In genomic region chr10:125407557-125407956, GRCh38 we compare ENCODE assay signal across 18 cellular contexts.
DNase-seq lines count a peak whose midpoint lies in the region; ATAC-seq, FAIRE-seq and TF ChIP-seq lines count a peak whose summit lies in the region.
"Had no signal": no experiment of that assay in that cellular context is flagged by ENCODE, and none has a peak within 500 bp of the region (broad histone marks: within the 10 kb centered on the region; RNA-seq: fewer than 3 reads in every experiment).

No MANE protein-coding gene starts in this region.

- CTCF ChIA-PET in PC-3 (lab: Charles Lee), result no interaction called here

- H3K4me1 ChIP-seq in PC-3 (ENCODE audit: insufficient read depth, low read length), result peaks cover 19% of the 10 kb centered on the region
- no peaks in the 10 kb centered on the region for H3K4me1 ChIP-seq in breast epithelium
- H3K4me1 ChIP-seq in keratinocyte (ENCODE audit: control insufficient read depth, extremely low read depth, insufficient read depth, low read length), result peaks cover 22% of the 10 kb centered on the region
- H3K4me1 ChIP-seq in uterus, result no peaks in the 10 kb centered on the region
- H3K4me1 ChIP-seq: BLaER1 treated with 17β-estradiol and CSF1 and Interleukin-3, amounts not matched to agents 10 nM and 100 nM had no signal

- FAIRE-seq in keratinocyte (lab: Jason Lieb, UNC), result no peak
- FAIRE-seq: D721Med, G401.6, GM12891, GM19239, H54 had no signal

- TF ChIP-seq POLR2A in breast epithelium (IDR thresholded peaks at IDR 0.05) (no peak), uterus (IDR thresholded peaks at IDR 0.05) (no peak)

- no TSS peak for BruUV-seq in PC-3 (replicated peaks; lab: Mats Ljungman, UMichigan)

- no peak for ATAC-seq in PC-3

- dilution Hi-C loops in keratinocyte (cut with MboI; ENCODE audit: extremely low pct_ligation_motif_present, low sequenced_read_pairs), result no loop called here

- H3F3A ChIP-seq in PC-3 (ENCODE audit: low read length, unreplicated experiment), result no peaks in the 10 kb centered on the region

- H3K4me3 ChIP-seq in PC-3 (ENCODE audit: low read length) (no peak overlapping the region), breast epithelium (no peak overlapping the region), keratinocyte (ENCODE audit: control insufficient read depth in 2 of 3, extremely low read depth in 1 of 3, insufficient read depth in 2 of 3, low read depth in 1 of 3, low read length in 3 of 3) (no peak overlapping the region), uterus (no peak overlapping the region)
- H3K4me3 ChIP-seq: BLaER1 treated with 17β-estradiol and CSF1 and Interleukin-3, amounts not matched to agents 10 nM and 100 nM; GM23248 had no signal

- H3K9me1 ChIP-seq in keratinocyte (ENCODE audit: control insufficient read depth, extremely low read depth, insufficient read depth, low read length), result no peaks in the 10 kb centered on the region

- no peaks in the 10 kb centered on the region for H4K20me1 ChIP-seq in PC-3 (ENCODE audit: low read length)
- H4K20me1 ChIP-seq in keratinocyte (ENCODE audit: control insufficient read depth, extremely low read depth, insufficient read depth, low read length), result no peaks in the 10 kb centered on the region
- H4K20me1 ChIP-seq: BLaER1 treated with 17β-estradiol and CSF1 and Interleukin-3, amounts not matched to agents 10 nM and 100 nM had no signal

- POLR2A ChIA-PET in PC-3 (lab: Charles Lee; ENCODE audit: unreplicated experiment), result no interaction called here

- DNase-seq in PC-3, result no peak
- DNase-seq in breast epithelium (ENCODE audit: low spot score in 2 of 2), result no peak
- no peak for DNase-seq in keratinocyte (ENCODE audit: low read depth, low spot score)
- DNase-seq in islet precursor cell, result no peak
- no peak for DNase-seq in uterus
- DNase-seq in stimulated activated CD4-positive, alpha-beta T cell treated with anti-CD3 and anti-CD28 coated beads, Interleukin-12 subunit alpha, Interleukin-12 subunit beta, amount 100 ng/mL, for 4 hours, result no peak
- DNase-seq: 8988T; CD4-positive, CD25-positive, alpha-beta regulatory T cell; CD8-positive, alpha-beta memory T cell; HCEC 1CT had no signal

- H2AFZ ChIP-seq in PC-3 (ENCODE audit: low read length), result no peak overlapping the region
- no peak overlapping the region for H2AFZ ChIP-seq in keratinocyte (ENCODE audit: control insufficient read depth, low read length)
- H2AFZ ChIP-seq: GM23248 had no signal

- no peaks in the 10 kb centered on the region for H3K36me3 ChIP-seq in PC-3 (ENCODE audit: low read depth, low read length)
- H3K36me3 ChIP-seq in breast epithelium, result no peaks in the 10 kb centered on the region
- no peaks in the 10 kb centered on the region for H3K36me3 ChIP-seq in keratinocyte (ENCODE audit: control insufficient read depth in 2 of 2, extremely low read depth in 1 of 2, insufficient read depth in 2 of 2, low read length in 2 of 2)
- H3K36me3 ChIP-seq in uterus, result no peaks in the 10 kb centered on the region
- H3K36me3 ChIP-seq: BLaER1 treated with 17β-estradiol and CSF1 and Interleukin-3, amounts not matched to agents 10 nM and 100 nM had no signal

- peak overlapping the region; percentile 29; the same call in 1 of the 2 replicates for H3K27ac ChIP-seq in 22Rv1
- H3K27ac ChIP-seq in PC-3 (ENCODE audit: low read length), result peak overlapping the region; percentile 55
- H3K27ac ChIP-seq in breast epithelium, result peak overlapping the region; percentile 56 to 71
- H3K27ac ChIP-seq in keratinocyte (ENCODE audit: control insufficient read depth, insufficient read depth, low read length), result peak overlapping the region; percentile 53
- H3K27ac ChIP-seq in uterus, result no peak overlapping the region
- H3K27ac ChIP-seq: BLaER1 treated with 17β-estradiol and CSF1 and Interleukin-3, amounts not matched to agents 10 nM and 100 nM; GM23248 had no signal

- intact Hi-C loops in PC-3 (cut with micrococcal nuclease), result no loop called here
- intact Hi-C loops in breast epithelium (cut with DNase I; ENCODE audit: low total_unique reads), result no loop called here
- intact Hi-C loops in uterus (cut with DNase I; ENCODE audit: low total_unique reads), result no loop called here

- TF ChIP-seq CTCF in 22Rv1 (IDR thresholded peaks at IDR 0.05), result no peak
- TF ChIP-seq CTCF in PC-3 (conservative IDR thresholded peaks at IDR 0.05; ENCODE audit: low read depth, low read length), result no peak
- no peak for TF ChIP-seq CTCF in breast epithelium (IDR thresholded peaks at IDR 0.05)
- TF ChIP-seq CTCF in keratinocyte (optimal IDR thresholded peaks at IDR 0.05 in 1 of 3, IDR thresholded peaks at IDR 0.05 in 1 of 3, conservative IDR thresholded peaks at IDR 0.05 in 1 of 3; ENCODE audit: extremely low read depth in 1 of 3, insufficient read depth in 2 of 3, low read length in 3 of 3), result no peak
- no peak for TF ChIP-seq CTCF in uterus (IDR thresholded peaks at IDR 0.05)

- H3K9ac ChIP-seq in PC-3 (ENCODE audit: low read length), result no peak overlapping the region; the same call in 1 of the 2 replicates
- no peak overlapping the region for H3K9ac ChIP-seq in keratinocyte (ENCODE audit: control insufficient read depth, extremely low read depth, insufficient read depth, low read length)
- H3K9ac ChIP-seq: BLaER1 treated with 17β-estradiol and CSF1 and Interleukin-3, amounts not matched to agents 10 nM and 100 nM; GM23248 had no signal

- no peaks in the 10 kb centered on the region for H3K27me3 ChIP-seq in PC-3 (ENCODE audit: low read length)
- no peaks in the 10 kb centered on the region for H3K27me3 ChIP-seq in breast epithelium
- H3K27me3 ChIP-seq in keratinocyte (ENCODE audit: control insufficient read depth, extremely low read depth, insufficient read depth, low read length), result no peaks in the 10 kb centered on the region
- no peaks in the 10 kb centered on the region for H3K27me3 ChIP-seq in uterus
- H3K27me3 ChIP-seq: BLaER1 treated with 17β-estradiol and CSF1 and Interleukin-3, amounts not matched to agents 10 nM and 100 nM had no signal

- H3K9me3 ChIP-seq in PC-3 (ENCODE audit: low read length) (no peaks in the 10 kb centered on the region), breast epithelium (no peaks in the 10 kb centered on the region), keratinocyte (ENCODE audit: control insufficient read depth, low read depth, low read length) (no peaks in the 10 kb centered on the region), uterus (no peaks in the 10 kb centered on the region)

- H3K9me2 ChIP-seq in PC-3 (replicated peaks; ENCODE audit: low read length), result no peaks in the 10 kb centered on the region

- H3K79me2 ChIP-seq in PC-3 (ENCODE audit: low read length) (no peaks in the 10 kb centered on the region), keratinocyte (ENCODE audit: control insufficient read depth, insufficient read depth, low read length) (no peaks in the 10 kb centered on the region)

- H3K4me2 ChIP-seq in PC-3 (ENCODE audit: low read length) (peak overlapping the region; percentile 29; the same call in 1 of the 2 replicates), keratinocyte (ENCODE audit: control insufficient read depth, extremely low read depth, insufficient read depth, low read depth, low read length) (no peak overlapping the region)
- H3K4me2 ChIP-seq: BLaER1 treated with 17β-estradiol and CSF1 and Interleukin-3, amounts not matched to agents 10 nM and 100 nM had no signal

Comparison
In these comparisons a context has a peak if more than half of its experiments do, and no peak if none do; other contexts are left out.
1. H3K27ac ChIP-seq: peak in 22Rv1 (single experiment), PC-3 (single experiment), breast epithelium (2 of 2) and keratinocyte (single experiment); none in uterus (0 of 2).